In genomic region chr19:3387645-3388589, GRCh38 we compare ENCODE assay signal across 8 cellular contexts. TPM values are rescaled to one million over a fixed set of nuclear protein-coding genes. Genes with fewer than 3 reads are reported as not detected.
A peak's percentile ranks its signal among the peaks of the same experiment; 100 is the strongest.
DNase-seq lines count a peak whose midpoint lies in the region; ATAC-seq and TF ChIP-seq lines count a peak whose summit lies in the region.

No MANE protein-coding gene starts in this region.

- POLR2A ChIA-PET in SK-N-SH (lab: Yijun Ruan, JAX), result interaction anchor here (0.7 to 2.8 kb wide), 11 partner anchors 9 to 51 kb away, joined by 3 to 21 read pairs (median 5); no protein-coding TSS in a partner anchor

- peak; percentile 32 for TF ChIP-seq RAD21 in SK-N-SH (IDR thresholded peaks at IDR 0.05; ENCODE audit: low read length)

- in situ Hi-C loops in G401 (cut with HindIII; ENCODE audit: low sequenced_read_pairs), result no loop called here

- 77% methylated on average over 8 of the region's 42 CpGs for WGBS in SK-N-SH (ENCODE audit: low lambda C conversion rate)

- ATAC-seq in left cardiac atrium (peak; percentile 87 to 89), HG02870 (IDR thresholded peaks at IDR 0.05; ENCODE audit: unreplicated experiment) (no peak)
- no peak for ATAC-seq in stimulated activated naive CD8-positive, alpha-beta T cell treated with anti-CD3 and anti-CD28 coated beads, Interleukin-15, Interleukin-2, amounts not matched to agents 100 U/mL and 50 U/mL, for 24 hours

- peak; percentile 36 to 78; a peak in 1 of 4 replicates for TF ChIP-seq EP300 in SK-N-SH (IDR thresholded peaks at IDR 0.05; ENCODE audit: borderline replicate concordance in 1 of 2, low read depth in 1 of 2, low read length in 1 of 2)

- CTCF ChIA-PET in SK-N-SH (lab: Yijun Ruan, JAX), result interaction anchor here (0.8 to 5.6 kb wide), 8 partner anchors 9 to 85 kb away, joined by 3 to 38 read pairs (median 5); no protein-coding TSS in a partner anchor

- H3F3A ChIP-seq in SK-N-SH (replicated peaks; ENCODE audit: insufficient read depth), result peaks cover 8% of the 10 kb centered on the region

- H3K27me3 ChIP-seq in SK-N-SH (ENCODE audit: insufficient read depth), result no peaks in the 10 kb centered on the region

- peak overlapping the region; percentile 76; the same call in 1 of the 2 replicates for H3K4me2 ChIP-seq in SK-N-SH

- TF ChIP-seq CTCF in SK-N-SH (IDR thresholded peaks at IDR 0.05), result no peak

- no peak overlapping the region for H2AFZ ChIP-seq in SK-N-SH (ENCODE audit: low read depth)

- intact Hi-C loops in left cardiac atrium (cut with DNase I), result no loop called here

- H3K9me3 ChIP-seq in SK-N-SH, result no peaks in the 10 kb centered on the region

- peak overlapping the region; percentile 25; the same call in 1 of the 2 replicates for H3K9ac ChIP-seq in SK-N-SH

- H3K79me2 ChIP-seq in SK-N-SH (ENCODE audit: insufficient read depth), result peaks cover 99% of the 10 kb centered on the region

- peak overlapping the region; percentile 66 to 96 for H3K27ac ChIP-seq in SK-N-SH (ENCODE audit: low read depth in 2 of 2, low read length in 1 of 2)
- H3K27ac ChIP-seq in skin epidermis, result peak overlapping the region in 19 of 21 experiments; percentile 38 to 89 (median 80)

- DNase-seq in G401 (ENCODE audit: low spot score), result peak; percentile 92
- DNase-seq in SK-N-SH, result peak; percentile 98
- peak; percentile 89 for DNase-seq in left cardiac atrium
- DNase-seq in stimulated activated naive CD8-positive, alpha-beta T cell treated with anti-CD3 and anti-CD28 coated beads, Interleukin-15, Interleukin-2, amounts not matched to agents 100 U/mL and 50 U/mL, for 24 hours, result no peak
- no peak for DNase-seq in stimulated activated naive CD4-positive, alpha-beta T cell treated with Interleukin-2 at 50 U/mL for 16 hours (lab: John Stamatoyannopoulos, UW)
- DNase-seq in OCI-M1 (lab: John Stamatoyannopoulos, UW), result no peak

- H3K36me3 ChIP-seq in SK-N-SH (replicated peaks in 1 of 2; ENCODE audit: control insufficient read depth in 1 of 2, insufficient read depth in 2 of 2, low read length in 1 of 2), result peaks cover 0 to 6% of the 10 kb centered on the region in 2 experiments

- H3K9me2 ChIP-seq in SK-N-SH, result no peaks in the 10 kb centered on the region

- peaks cover 73% of the 10 kb centered on the region for H4K20me1 ChIP-seq in SK-N-SH (ENCODE audit: insufficient read depth)

- H3K4me1 ChIP-seq in SK-N-SH (ENCODE audit: control insufficient read depth in 1 of 2, insufficient read depth in 2 of 2, low read depth in 1 of 2, low read length in 1 of 2), result peaks cover 28 to 50% of the 10 kb centered on the region in 2 experiments; a peak in 3 of 4 replicates

- H3K4me3 ChIP-seq in SK-N-SH (ENCODE audit: low read depth in 2 of 2, low read length in 1 of 2), result no peak overlapping the region
- no peak overlapping the region for H3K4me3 ChIP-seq in skin epidermis

TF ChIP-seq in SK-N-SH, 30 proteins besides CTCF, POLR2A, EP300 and RAD21 (continues in another document):
- TF ChIP-seq TEAD4 (IDR thresholded peaks at IDR 0.05; ENCODE audit: borderline replicate concordance, insufficient read depth), result 0 out of 2 replicates have a peak, but pooled peaks have one; percentile 16
- no peak for TF ChIP-seq FOXM1 (IDR thresholded peaks at IDR 0.05; ENCODE audit: low read depth)
- TF ChIP-seq NRF1 (IDR thresholded peaks at IDR 0.05; ENCODE audit: low read depth, low read length), result no peak
- TF ChIP-seq TCF12 (IDR thresholded peaks at IDR 0.05), result peak; percentile 96
- TF ChIP-seq REST (IDR thresholded peaks at IDR 0.05; ENCODE audit: low read depth, low read length), result no peak
- TF ChIP-seq MAX (IDR thresholded peaks at IDR 0.05; ENCODE audit: low read depth), result peak; percentile 92
- no peak; the same call in 1 of the 2 replicates for TF ChIP-seq JUND (IDR thresholded peaks at IDR 0.05)
- TF ChIP-seq EZH2phosphoT487 (IDR thresholded peaks at IDR 0.05; ENCODE audit: borderline replicate concordance, low read depth), result no peak
- TF ChIP-seq RFX5 (IDR thresholded peaks at IDR 0.05; ENCODE audit: low read length), result no peak
- peak; percentile 16; the same call in 1 of the 2 replicates for TF ChIP-seq ZBTB33 (IDR thresholded peaks at IDR 0.05; ENCODE audit: borderline replicate concordance, low read depth)
- TF ChIP-seq SMC3 (IDR thresholded peaks at IDR 0.05; ENCODE audit: low read depth, low read length), result no peak; the same call in 1 of the 2 replicates
- TF ChIP-seq PBX3 (IDR thresholded peaks at IDR 0.05), result peak; percentile 79
- TF ChIP-seq RXRA (IDR thresholded peaks at IDR 0.05; ENCODE audit: borderline replicate concordance, low read depth), result no peak; the same call in 1 of the 2 replicates
- TF ChIP-seq USF1 (IDR thresholded peaks at IDR 0.05; ENCODE audit: borderline replicate concordance, low read depth), result peak; percentile 8; the same call in 1 of the 2 replicates
- TF ChIP-seq SIN3A (IDR thresholded peaks at IDR 0.05; ENCODE audit: borderline replicate concordance, low read depth, low read length), result no peak
- 0 out of 2 replicates have a peak, but pooled peaks have one; percentile 9 for TF ChIP-seq TAF1 (IDR thresholded peaks at IDR 0.05; ENCODE audit: borderline replicate concordance, low read depth, low read length)
- TF ChIP-seq NFIC (IDR thresholded peaks at IDR 0.05; ENCODE audit: borderline replicate concordance), result peak; percentile 99
- peak; percentile 66 for TF ChIP-seq RCOR1 (IDR thresholded peaks at IDR 0.05; ENCODE audit: low read length)
- TF ChIP-seq MXI1 (IDR thresholded peaks at IDR 0.05; ENCODE audit: low read depth, low read length), result peak; percentile 88; the same call in 1 of the 2 replicates
- peak; percentile 72 for TF ChIP-seq FOXJ3 (CRISPR knock-in tag; IDR thresholded peaks at IDR 0.05)
- peak; percentile 95 for TF ChIP-seq CHD2 (IDR thresholded peaks at IDR 0.05; ENCODE audit: low read length, partially characterized antibody)

RNA-seq across cellular contexts. Expression of gene NFIC, which starts 21.5 kb away (rescaled TPM):
- total RNA-seq in G401 (2014; rRNA removed; shearing (Covaris generic)), result 3.2 and 8.9 TPM in 2 replicates
- 2.6 and 7.2 TPM in 2 replicates for polyA plus RNA-seq in SK-N-SH (2012; rRNA removed)
- polyA plus RNA-seq in SK-N-SH (2012; cell fraction: cytosol; rRNA removed), result 5.7 and 8.1 TPM in 2 replicates
- 13.4 and 14.9 TPM in 2 replicates for polyA plus RNA-seq in SK-N-SH (2012; cell fraction: nucleus; rRNA removed)
- total RNA-seq in left cardiac atrium, result 100 to 1,000 TPM; 144 to 173 TPM

Comparison
In these comparisons a context has a peak if more than half of its experiments do, and no peak if none do; other contexts are left out.
1. DNase-seq: peak in G401 (single experiment), SK-N-SH (single experiment) and left cardiac atrium (single experiment); none in stimulated activated naive CD8-positive, alpha-beta T cell treated with anti-CD3 and anti-CD28 coated beads, Interleukin-15, Interleukin-2, amounts not matched to agents 100 U/mL and 50 U/mL, for 24 hours (single experiment), stimulated activated naive CD4-positive, alpha-beta T cell treated with Interleukin-2 at 50 U/mL for 16 hours (single experiment) and OCI-M1 (single experiment).
2. ATAC-seq: peak in left cardiac atrium (2 of 2); none in stimulated activated naive CD8-positive, alpha-beta T cell treated with anti-CD3 and anti-CD28 coated beads, Interleukin-15, Interleukin-2, amounts not matched to agents 100 U/mL and 50 U/mL, for 24 hours (single experiment) and HG02870 (single experiment).
3. RNA of gene NFIC, which starts 21.5 kb away (total RNA-seq): 144 to 173 TPM in left cardiac atrium; 3.2 to 8.9 TPM in G401; every median in the first group is over 10 times any median in the second.